Comparison of ENCODE assay signal across 1 cellular context in the genomic region with DNA sequence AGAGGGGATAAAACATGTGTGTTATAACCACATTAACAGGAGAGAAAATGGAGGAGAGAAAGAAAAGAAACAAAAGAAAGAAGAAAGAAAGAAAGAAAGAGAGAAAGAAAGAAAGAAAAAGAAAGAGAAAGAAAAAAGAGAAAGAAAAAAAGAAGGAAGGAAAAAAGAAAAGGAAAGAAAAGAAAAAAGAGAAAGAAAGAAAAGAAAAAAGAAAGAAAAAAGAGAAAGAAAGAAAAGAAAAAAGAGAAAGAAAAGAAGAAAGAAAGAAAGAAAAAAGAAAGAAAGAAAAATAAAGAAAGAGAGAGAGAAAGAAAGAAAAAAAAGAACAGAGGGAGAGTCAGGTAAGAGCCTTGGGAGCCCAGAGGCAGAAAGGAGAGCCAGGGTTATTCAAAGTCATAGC.
TF ChIP-seq lines count a peak whose summit lies in the region.

No MANE protein-coding gene starts in this region.

TF ChIP-seq in K562, 482 proteins besides CTCF, POLR2A, EP300 and RAD21 (continued from another document):
- TF ChIP-seq, protein P1, sequence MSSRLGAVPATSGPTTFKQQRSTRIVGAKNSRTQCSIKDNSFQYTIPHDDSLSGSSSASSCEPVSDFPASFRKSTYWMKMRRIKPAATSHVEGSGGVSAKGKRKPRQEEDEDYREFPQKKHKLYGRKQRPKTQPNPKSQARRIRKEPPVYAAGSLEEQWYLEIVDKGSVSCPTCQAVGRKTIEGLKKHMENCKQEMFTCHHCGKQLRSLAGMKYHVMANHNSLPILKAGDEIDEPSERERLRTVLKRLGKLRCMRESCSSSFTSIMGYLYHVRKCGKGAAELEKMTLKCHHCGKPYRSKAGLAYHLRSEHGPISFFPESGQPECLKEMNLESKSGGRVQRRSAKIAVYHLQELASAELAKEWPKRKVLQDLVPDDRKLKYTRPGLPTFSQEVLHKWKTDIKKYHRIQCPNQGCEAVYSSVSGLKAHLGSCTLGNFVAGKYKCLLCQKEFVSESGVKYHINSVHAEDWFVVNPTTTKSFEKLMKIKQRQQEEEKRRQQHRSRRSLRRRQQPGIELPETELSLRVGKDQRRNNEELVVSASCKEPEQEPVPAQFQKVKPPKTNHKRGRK (tag; IDR thresholded peaks at IDR 0.05): peak; percentile 93
- TF ChIP-seq ZNF584 (CRISPR knock-in tag; IDR thresholded peaks at IDR 0.05; ENCODE audit: low read depth): no peak
